Comparison of ENCODE assay signal across 18 cellular contexts in genomic region chr2:149132303-149132702, GRCh38.
A peak's percentile ranks its signal among the peaks of the same experiment; 100 is the strongest.
DNase-seq lines count a peak whose midpoint lies in the region; ATAC-seq and TF ChIP-seq lines count a peak whose summit lies in the region.
"Had no signal": no experiment of that assay in that cellular context is flagged by ENCODE, and none has a peak within 500 bp of the region (broad histone marks: within the 10 kb centered on the region; RNA-seq: fewer than 3 reads in every experiment).

No MANE protein-coding gene starts in this region.

- no peak for ATAC-seq in GM21390 (IDR thresholded peaks at IDR 0.05; ENCODE audit: unreplicated experiment)
- ATAC-seq: SK-N-SH treated with all-trans-retinoic acid at 6 μM for 48 hours had no signal

- no peaks in the 10 kb centered on the region for H3K27me3 Mint-ChIP-seq in progenitor cell of endocrine pancreas

- no peaks in the 10 kb centered on the region for H4K20me1 ChIP-seq in BLaER1

- H3K27ac ChIP-seq in BLaER1: no peak overlapping the region

- H3K4me2 ChIP-seq in BLaER1: peak overlapping the region; percentile 84

- DNase-seq in AG10803 (ENCODE audit: low read depth): peak; percentile 27
- peak; percentile 5 for DNase-seq in OCI-M1 (lab: John Stamatoyannopoulos, UW)
- peak; percentile 3 for DNase-seq in pons (ENCODE audit: low spot score)
- DNase-seq in progenitor cell of endocrine pancreas (ENCODE audit: low spot score, unreplicated experiment): no peak
- no peak for DNase-seq in occipital lobe (lab: John Stamatoyannopoulos, UW)
- DNase-seq: ACHN, Karpas-422, NCI-H1092, NCI-H146, NCI-H2029, NCI-H2227 treated with DMSO at 0.1 percent for 48 hours, NCI-H510A treated with DMSO at 0.1 percent for 48 hours, NCI-H748 treated with DMSO at 0.1 percent for 48 hours, SIG-M5 had no signal

- H3K9ac ChIP-seq in BLaER1: no peak overlapping the region

- H3K36me3 ChIP-seq in BLaER1: no peaks in the 10 kb centered on the region

- no peaks in the 10 kb centered on the region for H3K27me3 ChIP-seq in BLaER1

- peaks cover 13% of the 10 kb centered on the region for H3K4me1 Mint-ChIP-seq in progenitor cell of endocrine pancreas (ENCODE audit: low read depth)

- no peaks in the 10 kb centered on the region for H3K9me3 ChIP-seq in BLaER1

- peaks cover 66% of the 10 kb centered on the region for H3K4me1 ChIP-seq in BLaER1

- no peak overlapping the region for H3K27ac Mint-ChIP-seq in progenitor cell of endocrine pancreas
- H3K27ac Mint-ChIP-seq: CD14-positive monocyte had no signal

- H3K4me3 ChIP-seq in AG10803 (ENCODE audit: low read length) (no peak overlapping the region), BLaER1 (no peak overlapping the region)

- H3K36me3 Mint-ChIP-seq in progenitor cell of endocrine pancreas (ENCODE audit: insufficient read depth): peaks cover 19% of the 10 kb centered on the region
- H3K36me3 Mint-ChIP-seq: CD14-positive monocyte had no signal

- no peak for TF ChIP-seq CTCF in AG10803 (conservative IDR thresholded peaks at IDR 0.05; ENCODE audit: low read length)
- TF ChIP-seq CTCF in progenitor cell of endocrine pancreas (IDR thresholded peaks at IDR 0.05; ENCODE audit: unreplicated experiment): no peak

- no peaks in the 10 kb centered on the region for H3K9me3 Mint-ChIP-seq in progenitor cell of endocrine pancreas (ENCODE audit: low read depth)
- H3K9me3 Mint-ChIP-seq: CD14-positive monocyte had no signal

- no peak overlapping the region for H3K4me3 Mint-ChIP-seq in progenitor cell of endocrine pancreas (ENCODE audit: low read depth)
- H3K4me3 Mint-ChIP-seq: CD14-positive monocyte had no signal

Comparison
In these comparisons a context has a peak if more than half of its experiments do, and no peak if none do; other contexts are left out.
1. DNase-seq: peak in AG10803 (single experiment), OCI-M1 (single experiment) and pons (single experiment); none in progenitor cell of endocrine pancreas (single experiment) and occipital lobe (single experiment).